10 cellular contexts compared by ENCODE assay signal in genomic region chr17:55285340-55286301, GRCh38. TPM values are rescaled to one million over a fixed set of nuclear protein-coding genes. Genes with fewer than 3 reads are reported as not detected.
DNase-seq lines count a peak whose midpoint lies in the region; ATAC-seq and TF ChIP-seq lines count a peak whose summit lies in the region.
"Had no signal": no experiment of that assay in that cellular context is flagged by ENCODE, and none has a peak within 500 bp of the region (broad histone marks: within the 10 kb centered on the region; RNA-seq: fewer than 3 reads in every experiment).

No MANE protein-coding gene starts in this region.

- no peaks in the 10 kb centered on the region for H3K36me3 ChIP-seq in Caco-2 (ENCODE audit: control insufficient read depth, insufficient read depth, low read length)
- no peaks in the 10 kb centered on the region for H3K36me3 ChIP-seq in ovary
- H3K36me3 ChIP-seq: HAP-1 had no signal

- H3K9me3 ChIP-seq in Caco-2 (no peaks in the 10 kb centered on the region), ovary (no peaks in the 10 kb centered on the region)

- peak overlapping the region; percentile 51 to 89 for H3K27ac ChIP-seq in ovary

- H3K27me3 ChIP-seq in Caco-2 (replicated peaks; ENCODE audit: control insufficient read depth, insufficient read depth, low read length) (no peaks in the 10 kb centered on the region), ovary (no peaks in the 10 kb centered on the region)

- TF ChIP-seq POLR2A in ovary (IDR thresholded peaks at IDR 0.05), result peak; percentile 8

- ATAC-seq in GM18867 (IDR thresholded peaks at IDR 0.05; ENCODE audit: unreplicated experiment), result no peak

- H3K27ac Mint-ChIP-seq in Caco-2 (ENCODE audit: unreplicated experiment), result peak overlapping the region; percentile 86
- H3K27ac Mint-ChIP-seq: activated naive CD4-positive, alpha-beta T cell treated with anti-CD3 and anti-CD28 coated beads, Interleukin-2, amount 50 U/mL, for 24 hours had no signal

- no peaks in the 10 kb centered on the region for H3K27me3 Mint-ChIP-seq in Caco-2 (ENCODE audit: insufficient read depth, unreplicated experiment)

- peaks cover 41% of the 10 kb centered on the region for H3K36me3 Mint-ChIP-seq in Caco-2 (ENCODE audit: insufficient read depth, unreplicated experiment)
- H3K36me3 Mint-ChIP-seq: activated naive CD4-positive, alpha-beta T cell treated with anti-CD3 and anti-CD28 coated beads, Interleukin-2, amount 50 U/mL, for 24 hours had no signal

- no peaks in the 10 kb centered on the region for H3K9me3 Mint-ChIP-seq in Caco-2 (ENCODE audit: unreplicated experiment)
- H3K9me3 Mint-ChIP-seq: activated naive CD4-positive, alpha-beta T cell treated with anti-CD3 and anti-CD28 coated beads, Interleukin-2, amount 50 U/mL, for 24 hours had no signal

- TF ChIP-seq EP300 in ovary (IDR thresholded peaks at IDR 0.05), result no peak

- BruUV-seq in Caco-2 (replicated peaks; lab: Mats Ljungman, UMichigan), result TSS peak; percentile 77

- peaks cover 46% of the 10 kb centered on the region for H3K4me1 Mint-ChIP-seq in Caco-2 (ENCODE audit: low read depth, unreplicated experiment)

- POLR2A ChIA-PET in Caco-2 (lab: Charles Lee), result interaction anchor here (0.6 to 2.2 kb wide), 5 partner anchors 8 to 47 kb away, joined by 3 to 24 read pairs (median 11); partner anchors contain the start of gene HLF

- peak overlapping the region; percentile 56 for H3K4me3 Mint-ChIP-seq in Caco-2 (ENCODE audit: unreplicated experiment)
- H3K4me3 Mint-ChIP-seq: activated naive CD4-positive, alpha-beta T cell treated with anti-CD3 and anti-CD28 coated beads, Interleukin-2, amount 50 U/mL, for 24 hours had no signal

- intact Hi-C loops in Caco-2 (cut with micrococcal nuclease; ENCODE audit: unreplicated experiment), result loop anchor here (1.0 to 2.0 kb wide), 2 partner anchors 45 to 47 kb away; no protein-coding TSS in a partner anchor
- intact Hi-C loops in ovary (cut with DNase I), result no loop called here

- DNase-seq in Caco-2 (peak; percentile 75 to 79), RPMI8226 (peak; percentile 95), fibroblast of pulmonary artery (ENCODE audit: low read depth) (peak; percentile 76), ovary (peak; percentile 96 to 100 (median 99)), GM19240 (ENCODE audit: insufficient read length, low spot score) (no peak), putamen (ENCODE audit: low spot score) (no peak), foreskin melanocyte (no peak)

- CTCF ChIA-PET in Caco-2 (lab: Charles Lee), result interaction anchor here (1.2 to 1.9 kb wide), 2 partner anchors 20 to 47 kb away, joined by 4 to 8 read pairs; no protein-coding TSS in a partner anchor

- peaks cover 57% of the 10 kb centered on the region for H3K4me1 ChIP-seq in Caco-2
- H3K4me1 ChIP-seq in ovary (ENCODE audit: insufficient read depth), result peaks cover 45% of the 10 kb centered on the region
- H3K4me1 ChIP-seq: HAP-1 had no signal

- H3K4me3 ChIP-seq in Caco-2 (ENCODE audit: low read depth, low read length) (no peak overlapping the region), fibroblast of pulmonary artery (replicated peaks; ENCODE audit: low read depth, low read length) (no peak overlapping the region), ovary (no peak overlapping the region)
- H3K4me3 ChIP-seq: HAP-1 had no signal

- TF ChIP-seq CTCF in Caco-2 (IDR thresholded peaks at IDR 0.05; ENCODE audit: insufficient read depth in 1 of 2, low read depth in 1 of 2, low read length in 1 of 2, severe bottlenecking in 1 of 2, unreplicated experiment in 1 of 2) (no peak), fibroblast of pulmonary artery (IDR thresholded peaks at IDR 0.05; ENCODE audit: low read length, missing control alignments) (no peak), ovary (IDR thresholded peaks at IDR 0.05) (no peak)

- 1 to 8% (median 4%) methylated on average over 11 of the region's 11 CpGs for WGBS in ovary, 3 donors

RNA-seq across cellular contexts. Expression of gene HLF, which starts 20.9 kb away (rescaled TPM):
- total RNA-seq in Caco-2 (2022), result 17.3 and 19.8 TPM in 2 replicates
- 100 to 1,000 TPM in 1 of 7 donors, 10 to 100 TPM in 6; 38.9 to 106 (median 54.3) TPM for total RNA-seq in ovary
- polyA plus RNA-seq in ovary, result 10 to 100 TPM; 28.0 to 37.9 TPM

Comparison
In these comparisons a context has a peak if more than half of its experiments do, and no peak if none do; other contexts are left out.
1. DNase-seq: peak in Caco-2 (2 of 2), RPMI8226 (single experiment), fibroblast of pulmonary artery (single experiment) and ovary (5 of 5); none in GM19240 (single experiment), putamen (single experiment) and foreskin melanocyte (single experiment).